Comparison of ENCODE assay signal across 16 cellular contexts in genomic region chr4:42454755-42455154, GRCh38. TPM values are rescaled to one million over a fixed set of nuclear protein-coding genes. Genes with fewer than 3 reads are reported as not detected.
DNase-seq lines count a peak whose midpoint lies in the region; ATAC-seq and TF ChIP-seq lines count a peak whose summit lies in the region.
"Had no signal": no experiment of that assay in that cellular context is flagged by ENCODE, and none has a peak within 500 bp of the region (broad histone marks: within the 10 kb centered on the region; RNA-seq: fewer than 3 reads in every experiment).

No MANE protein-coding gene starts in this region.

- TF ChIP-seq CTCF in PC-3 (conservative IDR thresholded peaks at IDR 0.05; ENCODE audit: low read depth, low read length) (no peak), endodermal cell (conservative IDR thresholded peaks at IDR 0.05) (no peak)

- no peaks in the 10 kb centered on the region for H4K20me1 ChIP-seq in GM23248 (ENCODE audit: insufficient read depth)
- H4K20me1 ChIP-seq in PC-3 (ENCODE audit: low read length) = no peaks in the 10 kb centered on the region

- intact Hi-C loops in PC-3 (cut with micrococcal nuclease) = loop anchor here (10.0 kb wide), 1 partner anchor 60 kb away; no protein-coding TSS in a partner anchor

- DNase-seq in GM23248 (peak; percentile 7), PC-3 (peak; percentile 40), endodermal cell (no peak), kidney tubule cell (ENCODE audit: low spot score) (peak; percentile 68), HCEC 1CT (no peak), middle frontal gyrus (ENCODE audit: extremely low spot score, low spot score) (no peak)
- DNase-seq in activated CD4-positive, alpha-beta T cell treated with anti-CD3 and anti-CD28 coated beads, Interleukin-2, amount 10 ng/mL, durations not matched to agents 7 days and 5 days = no peak
- DNase-seq: COR-L47, DMS153, NCI-H146, NCI-H2227 treated with DMSO at 0.1 percent for 48 hours, NCI-H526 treated with DMSO at 0.1 percent for 48 hours, OCI-M1 had no signal

- H3K27ac ChIP-seq in GM23248 (no peak overlapping the region), PC-3 (ENCODE audit: low read length) (no peak overlapping the region), endodermal cell (ENCODE audit: low read depth, low read length) (no peak overlapping the region)

- peaks cover 7% of the 10 kb centered on the region for H3K36me3 Mint-ChIP-seq in endodermal cell (ENCODE audit: low read depth)
- H3K36me3 Mint-ChIP-seq in activated CD4-positive, alpha-beta T cell treated with anti-CD3 and anti-CD28 coated beads, Interleukin-2, amount 10 ng/mL, durations not matched to agents 7 days and 5 days (ENCODE audit: low read depth) = peaks cover 9% of the 10 kb centered on the region

- H3F3A ChIP-seq in GM23248 (ENCODE audit: insufficient read depth) (no peaks in the 10 kb centered on the region), PC-3 (ENCODE audit: low read length, unreplicated experiment) (no peaks in the 10 kb centered on the region)

- H3K27ac Mint-ChIP-seq in endodermal cell = peak overlapping the region; percentile 8
- no peak overlapping the region for H3K27ac Mint-ChIP-seq in activated CD4-positive, alpha-beta T cell treated with anti-CD3 and anti-CD28 coated beads, Interleukin-2, amount 10 ng/mL, durations not matched to agents 7 days and 5 days
- H3K27ac Mint-ChIP-seq: CD14-positive monocyte, IgD-negative memory B cell had no signal

- 46 to 65% methylated on average over 1 of the region's 1 CpG for WGBS in GM23248 (ENCODE audit: low coverage in 1 of 2, low lambda C conversion rate in 2 of 2, missing lambda C conversion rate in 2 of 2), 2 experiments
- 86% methylated on average over 1 of the region's 1 CpG; no CpG with 5 or more reads in 1 of the 2 experiments for WGBS in endodermal cell (ENCODE audit: insufficient coverage in 1 of 2, insufficient read length in 1 of 2), 2 experiments

- H3K9ac ChIP-seq in GM23248 = no peak overlapping the region
- H3K9ac ChIP-seq in PC-3 (ENCODE audit: low read length) = no peak overlapping the region
- no peak overlapping the region for H3K9ac ChIP-seq in endodermal cell (ENCODE audit: extremely low read depth, low read length, poor library complexity, severe bottlenecking)

- in situ Hi-C loops in GM23248 (cut with MboI) = no loop called here

- POLR2A ChIA-PET in PC-3 (lab: Charles Lee; ENCODE audit: unreplicated experiment) = interaction anchor here (0.7 kb wide), 1 partner anchor 63 kb away, joined by 5 read pairs; no protein-coding TSS in a partner anchor
- POLR2A ChIA-PET in activated CD4-positive, alpha-beta T cell treated with anti-CD3 and anti-CD28 coated beads, Interleukin-2, amount 10 ng/mL, durations not matched to agents 7 days and 5 days (lab: Charles Lee) = no interaction called here

- H3K79me2 ChIP-seq in GM23248 (ENCODE audit: insufficient read depth) (no peaks in the 10 kb centered on the region), PC-3 (ENCODE audit: low read length) (no peaks in the 10 kb centered on the region)

- H2AFZ ChIP-seq in GM23248 (no peak overlapping the region), PC-3 (ENCODE audit: low read length) (no peak overlapping the region)

- BruUV-seq in PC-3 (replicated peaks; lab: Mats Ljungman, UMichigan) = no TSS peak

- H3K27me3 Mint-ChIP-seq in endodermal cell (ENCODE audit: insufficient read depth) = no peaks in the 10 kb centered on the region
- no peaks in the 10 kb centered on the region for H3K27me3 Mint-ChIP-seq in activated CD4-positive, alpha-beta T cell treated with anti-CD3 and anti-CD28 coated beads, Interleukin-2, amount 10 ng/mL, durations not matched to agents 7 days and 5 days
- H3K27me3 Mint-ChIP-seq: IgD-negative memory B cell had no signal

- no peaks in the 10 kb centered on the region for H3K4me1 ChIP-seq in GM23248 (ENCODE audit: insufficient read depth)
- H3K4me1 ChIP-seq in PC-3 (ENCODE audit: insufficient read depth, low read length) = peaks cover 20% of the 10 kb centered on the region
- H3K4me1 ChIP-seq in endodermal cell (ENCODE audit: control insufficient read depth, insufficient read depth, low read length) = peaks cover 2% of the 10 kb centered on the region

- no peaks in the 10 kb centered on the region for H3K9me3 Mint-ChIP-seq in endodermal cell
- H3K9me3 Mint-ChIP-seq in activated CD4-positive, alpha-beta T cell treated with anti-CD3 and anti-CD28 coated beads, Interleukin-2, amount 10 ng/mL, durations not matched to agents 7 days and 5 days = no peaks in the 10 kb centered on the region
- H3K9me3 Mint-ChIP-seq: CD14-positive monocyte, IgD-negative memory B cell had no signal

- no peak overlapping the region for H3K4me2 ChIP-seq in GM23248 (ENCODE audit: unreplicated experiment)
- H3K4me2 ChIP-seq in PC-3 (ENCODE audit: low read length) = no peak overlapping the region; the same call in 1 of the 2 replicates

- H3K4me1 Mint-ChIP-seq in endodermal cell = peaks cover 26% of the 10 kb centered on the region
- no peaks in the 10 kb centered on the region for H3K4me1 Mint-ChIP-seq in activated CD4-positive, alpha-beta T cell treated with anti-CD3 and anti-CD28 coated beads, Interleukin-2, amount 10 ng/mL, durations not matched to agents 7 days and 5 days
- H3K4me1 Mint-ChIP-seq: CD14-positive monocyte, IgD-negative memory B cell had no signal

- H3K36me3 ChIP-seq in GM23248 (ENCODE audit: low read depth) = no peaks in the 10 kb centered on the region
- H3K36me3 ChIP-seq in PC-3 (ENCODE audit: low read depth, low read length) = no peaks in the 10 kb centered on the region
- no peaks in the 10 kb centered on the region for H3K36me3 ChIP-seq in endodermal cell (ENCODE audit: control insufficient read depth, insufficient read depth, low read length)

- no peak overlapping the region for H3K4me3 Mint-ChIP-seq in endodermal cell
- H3K4me3 Mint-ChIP-seq in activated CD4-positive, alpha-beta T cell treated with anti-CD3 and anti-CD28 coated beads, Interleukin-2, amount 10 ng/mL, durations not matched to agents 7 days and 5 days = no peak overlapping the region
- H3K4me3 Mint-ChIP-seq: CD14-positive monocyte, IgD-negative memory B cell had no signal

- H3K9me2 ChIP-seq in GM23248 (ENCODE audit: insufficient read depth) = no peaks in the 10 kb centered on the region
- H3K9me2 ChIP-seq in PC-3 (replicated peaks; ENCODE audit: low read length) = no peaks in the 10 kb centered on the region

- H3K27me3 ChIP-seq in GM23248 (replicated peaks; ENCODE audit: insufficient read depth) = no peaks in the 10 kb centered on the region
- no peaks in the 10 kb centered on the region for H3K27me3 ChIP-seq in PC-3 (ENCODE audit: low read length)
- no peaks in the 10 kb centered on the region for H3K27me3 ChIP-seq in endodermal cell (ENCODE audit: control insufficient read depth, insufficient read depth, low read length, poor library complexity, severe bottlenecking)

- ATAC-seq in PC-3 (peak; percentile 79), HG02678 (IDR thresholded peaks at IDR 0.05; ENCODE audit: unreplicated experiment) (no peak)

- H3K4me3 ChIP-seq in GM23248 (no peak overlapping the region), PC-3 (ENCODE audit: low read length) (no peak overlapping the region), endodermal cell (ENCODE audit: low read length) (no peak overlapping the region)

- H3K9me3 ChIP-seq in GM23248 (ENCODE audit: low read depth) (no peaks in the 10 kb centered on the region), PC-3 (ENCODE audit: low read length) (no peaks in the 10 kb centered on the region), endodermal cell (ENCODE audit: control insufficient read depth, low read length) (no peaks in the 10 kb centered on the region)

- CTCF ChIA-PET in PC-3 (lab: Charles Lee) = no interaction called here
- CTCF ChIA-PET in activated CD4-positive, alpha-beta T cell treated with anti-CD3 and anti-CD28 coated beads, Interleukin-2, amount 10 ng/mL, durations not matched to agents 7 days and 5 days (lab: Charles Lee) = no interaction called here

RNA-seq across cellular contexts. Expression of gene SHISA3, which starts 57.5 kb away (rescaled TPM):
- 0.65 TPM in 1 of 2 replicates, not detected in the other for total RNA-seq in GM23248 (2014; rRNA removed; shearing (Covaris generic))
- 0.26 TPM in 1 of 2 replicates, not detected in the other for polyA plus RNA-seq in GM23248 (2016; fragmentation: Nextera tagmentation; extraction: Ambion mirVana)
- total RNA-seq in PC-3 (2014; rRNA removed) = 29.5 and 33.5 TPM in 2 replicates
- total RNA-seq in endodermal cell = 10 to 100 TPM; 18.0 to 37.0 TPM
- polyA plus RNA-seq in endodermal cell (2013, experiment 1 of 2) = 3.2 TPM
- polyA plus RNA-seq in endodermal cell (2013, experiment 2 of 2) = 3.0 TPM
- total RNA-seq in activated CD4-positive, alpha-beta T cell treated with anti-CD3 and anti-CD28 coated beads, Interleukin-2, amount 10 ng/mL, durations not matched to agents 7 days and 5 days = under 1 TPM; 0.42 to 0.69 TPM
- polyA plus RNA-seq: CD14-positive monocyte had no signal

Comparison
In these comparisons a context has a peak if more than half of its experiments do, and no peak if none do; other contexts are left out.
1. DNase-seq: peak in GM23248 (single experiment), PC-3 (single experiment) and kidney tubule cell (single experiment); none in endodermal cell (single experiment), HCEC 1CT (single experiment), activated CD4-positive, alpha-beta T cell treated with anti-CD3 and anti-CD28 coated beads, Interleukin-2, amount 10 ng/mL, durations not matched to agents 7 days and 5 days (single experiment) and middle frontal gyrus (single experiment).
2. RNA of gene SHISA3, which starts 57.5 kb away (total RNA-seq): 18.0 to 37.0 TPM in endodermal cell and 29.5 to 33.5 TPM in PC-3; 0.42 to 0.69 TPM in activated CD4-positive, alpha-beta T cell treated with anti-CD3 and anti-CD28 coated beads, Interleukin-2, amount 10 ng/mL, durations not matched to agents 7 days and 5 days and 0.65 TPM in GM23248; every median in the first group is over 10 times any median in the second.